2 cellular contexts compared by ENCODE assay signal in the genomic region with DNA sequence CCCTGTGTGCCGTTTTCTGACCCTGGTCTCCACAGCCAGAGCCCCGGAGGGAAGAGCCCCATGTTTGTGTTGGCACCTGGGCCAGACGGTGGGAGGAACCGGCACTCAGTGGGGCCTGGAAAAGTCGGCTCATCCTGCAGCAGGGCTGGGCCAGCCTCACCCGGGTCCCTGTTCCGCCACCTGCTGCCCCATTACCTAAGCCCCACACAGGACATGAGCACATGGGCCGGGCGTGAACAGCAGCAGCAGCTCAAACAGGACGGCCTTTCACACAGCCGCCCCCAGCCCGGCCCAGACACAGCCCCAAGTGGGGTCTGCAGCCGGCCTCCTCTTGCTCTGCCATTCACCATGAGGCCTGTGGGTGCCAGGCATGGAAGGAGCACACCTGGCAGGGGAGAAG.
TF ChIP-seq lines count a peak whose summit lies in the region.

No MANE protein-coding gene starts in this region.

TF ChIP-seq in Ishikawa, 13 proteins besides CTCF, POLR2A, EP300 and RAD21:
- TF ChIP-seq NFIC (IDR thresholded peaks at IDR 0.05), result peak; percentile 20; the same call in 1 of the 2 replicates
- TF ChIP-seq, protein P1, sequence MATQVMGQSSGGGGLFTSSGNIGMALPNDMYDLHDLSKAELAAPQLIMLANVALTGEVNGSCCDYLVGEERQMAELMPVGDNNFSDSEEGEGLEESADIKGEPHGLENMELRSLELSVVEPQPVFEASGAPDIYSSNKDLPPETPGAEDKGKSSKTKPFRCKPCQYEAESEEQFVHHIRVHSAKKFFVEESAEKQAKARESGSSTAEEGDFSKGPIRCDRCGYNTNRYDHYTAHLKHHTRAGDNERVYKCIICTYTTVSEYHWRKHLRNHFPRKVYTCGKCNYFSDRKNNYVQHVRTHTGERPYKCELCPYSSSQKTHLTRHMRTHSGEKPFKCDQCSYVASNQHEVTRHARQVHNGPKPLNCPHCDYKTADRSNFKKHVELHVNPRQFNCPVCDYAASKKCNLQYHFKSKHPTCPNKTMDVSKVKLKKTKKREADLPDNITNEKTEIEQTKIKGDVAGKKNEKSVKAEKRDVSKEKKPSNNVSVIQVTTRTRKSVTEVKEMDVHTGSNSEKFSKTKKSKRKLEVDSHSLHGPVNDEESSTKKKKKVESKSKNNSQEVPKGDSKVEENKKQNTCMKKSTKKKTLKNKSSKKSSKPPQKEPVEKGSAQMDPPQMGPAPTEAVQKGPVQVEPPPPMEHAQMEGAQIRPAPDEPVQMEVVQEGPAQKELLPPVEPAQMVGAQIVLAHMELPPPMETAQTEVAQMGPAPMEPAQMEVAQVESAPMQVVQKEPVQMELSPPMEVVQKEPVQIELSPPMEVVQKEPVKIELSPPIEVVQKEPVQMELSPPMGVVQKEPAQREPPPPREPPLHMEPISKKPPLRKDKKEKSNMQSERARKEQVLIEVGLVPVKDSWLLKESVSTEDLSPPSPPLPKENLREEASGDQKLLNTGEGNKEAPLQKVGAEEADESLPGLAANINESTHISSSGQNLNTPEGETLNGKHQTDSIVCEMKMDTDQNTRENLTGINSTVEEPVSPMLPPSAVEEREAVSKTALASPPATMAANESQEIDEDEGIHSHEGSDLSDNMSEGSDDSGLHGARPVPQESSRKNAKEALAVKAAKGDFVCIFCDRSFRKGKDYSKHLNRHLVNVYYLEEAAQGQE (IDR thresholded peaks at IDR 0.05; ENCODE audit: low read depth), result no peak

TF ChIP-seq in H1, 55 proteins besides CTCF, POLR2A, EP300 and RAD21:
- TF ChIP-seq SAP30 (IDR thresholded peaks at IDR 0.05; ENCODE audit: insufficient read depth, insufficient replicate concordance, low read length), result no peak
- TF ChIP-seq KDM1A (IDR thresholded peaks at IDR 0.05; ENCODE audit: borderline replicate concordance, low read length), result no peak
